In the genomic region with DNA sequence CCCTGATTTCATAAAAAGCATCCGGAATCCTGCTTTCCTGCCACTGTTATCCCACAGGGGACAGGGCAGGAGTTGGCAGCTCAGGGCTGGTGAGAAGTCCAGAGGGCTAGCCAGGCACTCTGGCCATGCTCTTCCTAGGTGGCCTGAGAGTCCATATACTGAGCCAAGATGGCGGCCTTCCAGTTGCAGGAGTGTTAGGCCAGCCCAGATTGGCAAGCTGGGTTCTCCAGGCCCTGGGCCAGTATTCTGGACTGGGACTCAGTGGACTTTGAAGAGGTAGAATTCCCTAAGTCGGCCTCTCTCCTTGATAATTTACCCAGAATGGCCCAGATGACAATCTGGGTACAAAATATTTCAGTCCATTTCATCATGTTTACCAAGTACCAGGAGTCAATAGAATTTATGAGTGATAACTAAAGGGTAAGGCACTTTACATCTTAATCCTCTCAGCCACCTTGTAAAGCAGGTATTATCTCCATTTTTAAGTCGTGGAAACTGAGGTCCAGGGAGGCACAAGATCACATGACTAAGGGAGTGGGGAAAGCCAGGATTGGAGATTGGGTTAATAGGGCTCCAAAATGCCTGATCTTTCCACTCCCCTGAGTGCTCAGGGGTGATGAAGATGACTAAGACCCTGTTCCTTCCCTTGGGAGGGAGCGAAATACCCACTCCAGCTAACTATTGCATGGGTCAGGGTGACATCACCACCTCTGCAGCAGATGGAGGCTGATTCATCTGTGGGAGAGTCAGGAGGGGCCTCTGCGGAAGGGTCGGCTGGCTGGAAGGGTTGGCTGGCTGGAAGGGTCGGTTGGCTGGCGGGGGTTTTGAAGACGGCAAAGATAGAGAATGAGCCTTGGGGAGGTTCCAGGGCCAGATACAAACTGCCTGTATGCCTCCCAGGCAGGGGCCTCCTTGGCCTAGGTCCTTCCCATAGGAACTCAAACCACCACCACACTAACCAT, we compare ENCODE assay signal across 1 cellular context.
TF ChIP-seq lines count a peak whose summit lies in the region.

No MANE protein-coding gene starts in this region.

TF ChIP-seq in HepG2, 621 proteins besides CTCF, POLR2A, EP300 and RAD21:
- 0 out of 2 replicates have a peak, but pooled peaks have one; percentile 22 for TF ChIP-seq MEF2D (CRISPR knock-in tag; IDR thresholded peaks at IDR 0.05)
- no peak for TF ChIP-seq YEATS2 (CRISPR knock-in tag; IDR thresholded peaks at IDR 0.05; ENCODE audit: borderline replicate concordance)
- peak; percentile 37; the same call in 1 of the 2 replicates for TF ChIP-seq CEBPB (IDR thresholded peaks at IDR 0.05; ENCODE audit: borderline replicate concordance, low read depth, low read length)
- peak; percentile 45; the same call in 1 of the 2 replicates for TF ChIP-seq ATF7 (IDR thresholded peaks at IDR 0.05)
- TF ChIP-seq ATF7 (CRISPR knock-in tag; IDR thresholded peaks at IDR 0.05), result no peak
- TF ChIP-seq FOSL2 (CRISPR knock-in tag; IDR thresholded peaks at IDR 0.05), result peak; percentile 85
- no peak for TF ChIP-seq MED1 (CRISPR knock-in tag; IDR thresholded peaks at IDR 0.05)
- TF ChIP-seq, protein P1, sequence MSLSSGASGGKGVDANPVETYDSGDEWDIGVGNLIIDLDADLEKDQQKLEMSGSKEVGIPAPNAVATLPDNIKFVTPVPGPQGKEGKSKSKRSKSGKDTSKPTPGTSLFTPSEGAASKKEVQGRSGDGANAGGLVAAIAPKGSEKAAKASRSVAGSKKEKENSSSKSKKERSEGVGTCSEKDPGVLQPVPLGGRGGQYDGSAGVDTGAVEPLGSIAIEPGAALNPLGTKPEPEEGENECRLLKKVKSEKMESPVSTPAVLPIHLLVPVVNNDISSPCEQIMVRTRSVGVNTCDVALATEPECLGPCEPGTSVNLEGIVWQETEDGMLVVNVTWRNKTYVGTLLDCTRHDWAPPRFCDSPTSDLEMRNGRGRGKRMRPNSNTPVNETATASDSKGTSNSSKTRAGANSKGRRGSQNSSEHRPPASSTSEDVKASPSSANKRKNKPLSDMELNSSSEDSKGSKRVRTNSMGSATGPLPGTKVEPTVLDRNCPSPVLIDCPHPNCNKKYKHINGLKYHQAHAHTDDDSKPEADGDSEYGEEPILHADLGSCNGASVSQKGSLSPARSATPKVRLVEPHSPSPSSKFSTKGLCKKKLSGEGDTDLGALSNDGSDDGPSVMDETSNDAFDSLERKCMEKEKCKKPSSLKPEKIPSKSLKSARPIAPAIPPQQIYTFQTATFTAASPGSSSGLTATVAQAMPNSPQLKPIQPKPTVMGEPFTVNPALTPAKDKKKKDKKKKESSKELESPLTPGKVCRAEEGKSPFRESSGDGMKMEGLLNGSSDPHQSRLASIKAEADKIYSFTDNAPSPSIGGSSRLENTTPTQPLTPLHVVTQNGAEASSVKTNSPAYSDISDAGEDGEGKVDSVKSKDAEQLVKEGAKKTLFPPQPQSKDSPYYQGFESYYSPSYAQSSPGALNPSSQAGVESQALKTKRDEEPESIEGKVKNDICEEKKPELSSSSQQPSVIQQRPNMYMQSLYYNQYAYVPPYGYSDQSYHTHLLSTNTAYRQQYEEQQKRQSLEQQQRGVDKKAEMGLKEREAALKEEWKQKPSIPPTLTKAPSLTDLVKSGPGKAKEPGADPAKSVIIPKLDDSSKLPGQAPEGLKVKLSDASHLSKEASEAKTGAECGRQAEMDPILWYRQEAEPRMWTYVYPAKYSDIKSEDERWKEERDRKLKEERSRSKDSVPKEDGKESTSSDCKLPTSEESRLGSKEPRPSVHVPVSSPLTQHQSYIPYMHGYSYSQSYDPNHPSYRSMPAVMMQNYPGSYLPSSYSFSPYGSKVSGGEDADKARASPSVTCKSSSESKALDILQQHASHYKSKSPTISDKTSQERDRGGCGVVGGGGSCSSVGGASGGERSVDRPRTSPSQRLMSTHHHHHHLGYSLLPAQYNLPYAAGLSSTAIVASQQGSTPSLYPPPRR (CRISPR knock-in tag; IDR thresholded peaks at IDR 0.05; ENCODE audit: borderline replicate concordance), result no peak
- no peak for TF ChIP-seq CEBPG (CRISPR knock-in tag; IDR thresholded peaks at IDR 0.05)
- TF ChIP-seq, protein P2, sequence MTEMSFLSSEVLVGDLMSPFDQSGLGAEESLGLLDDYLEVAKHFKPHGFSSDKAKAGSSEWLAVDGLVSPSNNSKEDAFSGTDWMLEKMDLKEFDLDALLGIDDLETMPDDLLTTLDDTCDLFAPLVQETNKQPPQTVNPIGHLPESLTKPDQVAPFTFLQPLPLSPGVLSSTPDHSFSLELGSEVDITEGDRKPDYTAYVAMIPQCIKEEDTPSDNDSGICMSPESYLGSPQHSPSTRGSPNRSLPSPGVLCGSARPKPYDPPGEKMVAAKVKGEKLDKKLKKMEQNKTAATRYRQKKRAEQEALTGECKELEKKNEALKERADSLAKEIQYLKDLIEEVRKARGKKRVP (CRISPR knock-in tag; IDR thresholded peaks at IDR 0.05), result peak in 1 of 2 experiments; percentile 64; a peak in 2 of 4 replicates
- TF ChIP-seq ZNF12 (CRISPR knock-in tag; IDR thresholded peaks at IDR 0.05), result peak; percentile 23; the same call in 1 of the 2 replicates
- TF ChIP-seq, protein P3, sequence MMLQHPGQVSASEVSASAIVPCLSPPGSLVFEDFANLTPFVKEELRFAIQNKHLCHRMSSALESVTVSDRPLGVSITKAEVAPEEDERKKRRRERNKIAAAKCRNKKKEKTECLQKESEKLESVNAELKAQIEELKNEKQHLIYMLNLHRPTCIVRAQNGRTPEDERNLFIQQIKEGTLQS (CRISPR knock-in tag; IDR thresholded peaks at IDR 0.05), result peak; percentile 75
- TF ChIP-seq CREB1 (IDR thresholded peaks at IDR 0.05), result 0 out of 2 replicates have a peak, but pooled peaks have one; percentile 23
- TF ChIP-seq CREB1 (CRISPR knock-in tag; IDR thresholded peaks at IDR 0.05), result no peak
